ENCODE assay signal across 8 cellular contexts in the genomic region with DNA sequence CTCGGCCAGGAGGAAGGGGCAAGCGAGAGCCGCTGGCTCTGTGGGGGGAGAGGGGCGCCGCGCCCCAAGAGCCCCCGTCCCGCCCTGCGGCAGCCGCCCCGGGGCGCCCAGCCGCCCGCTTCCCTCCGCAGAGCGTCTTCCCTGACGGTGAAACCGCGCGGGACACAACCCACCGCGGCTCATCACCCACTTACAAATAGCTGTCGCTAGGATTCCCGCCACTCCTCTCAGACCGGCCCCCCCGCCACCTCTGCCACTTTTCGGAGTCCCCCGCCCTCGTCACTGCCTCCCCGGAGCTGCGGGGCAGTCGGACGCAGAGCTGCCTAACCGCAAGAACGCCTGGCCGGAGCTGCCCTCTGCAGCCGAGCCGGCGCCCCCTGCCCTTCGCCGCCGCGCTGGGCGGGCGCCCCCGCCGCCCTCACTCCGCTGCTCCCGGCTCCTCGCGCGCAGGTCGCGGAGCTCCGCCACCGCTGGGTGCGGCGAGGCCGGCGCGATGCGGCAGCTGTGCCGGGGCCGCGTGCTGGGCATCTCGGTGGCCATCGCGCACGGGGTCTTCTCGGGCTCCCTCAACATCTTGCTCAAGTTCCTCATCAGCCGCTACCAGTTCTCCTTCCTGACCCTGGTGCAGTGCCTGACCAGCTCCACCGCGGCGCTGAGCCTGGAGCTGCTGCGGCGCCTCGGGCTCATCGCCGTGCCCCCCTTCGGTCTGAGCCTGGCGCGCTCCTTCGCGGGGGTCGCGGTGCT. TPM values are rescaled to one million over a fixed set of nuclear protein-coding genes. Genes with fewer than 3 reads are reported as not detected.
DNase-seq lines count a peak whose midpoint lies in the region; ATAC-seq lines count a peak whose summit lies in the region.

A gene with protein sequence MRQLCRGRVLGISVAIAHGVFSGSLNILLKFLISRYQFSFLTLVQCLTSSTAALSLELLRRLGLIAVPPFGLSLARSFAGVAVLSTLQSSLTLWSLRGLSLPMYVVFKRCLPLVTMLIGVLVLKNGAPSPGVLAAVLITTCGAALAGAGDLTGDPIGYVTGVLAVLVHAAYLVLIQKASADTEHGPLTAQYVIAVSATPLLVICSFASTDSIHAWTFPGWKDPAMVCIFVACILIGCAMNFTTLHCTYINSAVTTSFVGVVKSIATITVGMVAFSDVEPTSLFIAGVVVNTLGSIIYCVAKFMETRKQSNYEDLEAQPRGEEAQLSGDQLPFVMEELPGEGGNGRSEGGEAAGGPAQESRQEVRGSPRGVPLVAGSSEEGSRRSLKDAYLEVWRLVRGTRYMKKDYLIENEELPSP (plus strand): TSS at position 366 of the 744 bp plus-strand sequence. CDS start 128 bp downstream, at position 494.

- ATAC-seq in HG03460 (IDR thresholded peaks at IDR 0.05; ENCODE audit: unreplicated experiment) = no peak

- H3K4me3 ChIP-seq in iPS-18a (ENCODE audit: low read length) = peak within 1 kb of the TSS; percentile 61
- H3K4me3 ChIP-seq in skeletal muscle tissue (ENCODE audit: low read length in 3 of 3) = peak within 1 kb of the TSS; percentile 64 to 67 (median 64)

- H3K27ac ChIP-seq in iPS-18a (ENCODE audit: low read length) (no peak within 1 kb of the TSS), skeletal muscle tissue (ENCODE audit: low read depth, low read length) (no peak within 1 kb of the TSS)

- peak within 1 kb of the TSS; percentile 0 for H3K9ac ChIP-seq in iPS-18a (ENCODE audit: low read length)
- H3K9ac ChIP-seq in skeletal muscle tissue (ENCODE audit: low read depth in 1 of 3, low read length in 3 of 3) = peak within 1 kb of the TSS in 1 of 3 donors; percentile 54

- H3K9me3 ChIP-seq in iPS-18a (ENCODE audit: control insufficient read depth, low read depth, low read length) = no peaks in the 10 kb centered on the region
- no peaks in the 10 kb centered on the region for H3K9me3 ChIP-seq in skeletal muscle tissue (ENCODE audit: control insufficient read depth in 3 of 3, low read length in 3 of 3)

- H3K4me1 ChIP-seq in iPS-18a (ENCODE audit: control insufficient read depth, low read depth, low read length) (peaks cover 5% of the 10 kb centered on the region), skeletal muscle tissue (ENCODE audit: control insufficient read depth in 3 of 3, insufficient read depth in 3 of 3, low read length in 3 of 3) (peaks cover 15 to 28% (median 27%) of the 10 kb centered on the region in 3 donors)

- DNase-seq in NCI-H2081 (lab: John Stamatoyannopoulos, UW) (peak; percentile 47 to 57), NCI-H2081 treated with DMSO at 0.1 percent for 48 hours (lab: John Stamatoyannopoulos, UW) (no peak), NCI-H1930 (lab: John Stamatoyannopoulos, UW) (peak; percentile 23 to 42), amniotic epithelial cell (ENCODE audit: low read depth) (peak; percentile 2), putamen (ENCODE audit: low spot score) (no peak)

- H3K27me3 ChIP-seq in iPS-18a (ENCODE audit: control insufficient read depth, insufficient read depth, low read length) (peaks cover 65% of the 10 kb centered on the region), skeletal muscle tissue (ENCODE audit: control insufficient read depth in 3 of 3, insufficient read depth in 3 of 3, low read length in 3 of 3) (peaks cover 42 to 53% (median 46%) of the 10 kb centered on the region in 3 donors)

- H3K36me3 ChIP-seq in iPS-18a (ENCODE audit: control insufficient read depth, low read depth, low read length) = no peaks in the 10 kb centered on the region
- H3K36me3 ChIP-seq in skeletal muscle tissue (ENCODE audit: control insufficient read depth in 3 of 3, insufficient read depth in 3 of 3, low read length in 3 of 3) = no peaks in the 10 kb centered on the region

RNA-seq across cellular contexts. Expression of the gene that starts here (rescaled TPM):
- total RNA-seq in skeletal muscle tissue = not detected

Comparison
In these comparisons a context has a peak if more than half of its experiments do, and no peak if none do; other contexts are left out.
1. DNase-seq: peak in NCI-H2081 (2 of 2), NCI-H1930 (2 of 2) and amniotic epithelial cell (single experiment); none in NCI-H2081 treated with DMSO at 0.1 percent for 48 hours (single experiment) and putamen (single experiment).